In genomic region chr4:140645614-140646412, GRCh38 we compare ENCODE assay signal across 1 cellular context.
TF ChIP-seq lines count a peak whose summit lies in the region.

No MANE protein-coding gene starts in this region.

TF ChIP-seq in HepG2, 621 proteins besides CTCF, POLR2A, EP300 and RAD21 (continued from another document and continues in another):
- TF ChIP-seq ZNF251 (CRISPR knock-in tag; IDR thresholded peaks at IDR 0.05) = no peak
- no peak for TF ChIP-seq SIX4 (CRISPR knock-in tag; IDR thresholded peaks at IDR 0.05)
- TF ChIP-seq ZNF644 (CRISPR knock-in tag; IDR thresholded peaks at IDR 0.05; ENCODE audit: low read depth) = no peak
- no peak for TF ChIP-seq REPIN1 (CRISPR knock-in tag; IDR thresholded peaks at IDR 0.05; ENCODE audit: borderline replicate concordance, low read depth)
- no peak for TF ChIP-seq THAP7 (CRISPR knock-in tag; IDR thresholded peaks at IDR 0.05)
- TF ChIP-seq RBM22 (optimal IDR thresholded peaks at IDR 0.05; ENCODE audit: low read length) = no peak
- TF ChIP-seq GMEB1 (CRISPR knock-in tag; IDR thresholded peaks at IDR 0.05; ENCODE audit: borderline replicate concordance) = no peak
- no peak for TF ChIP-seq ZZZ3 (CRISPR knock-in tag; IDR thresholded peaks at IDR 0.05; ENCODE audit: borderline replicate concordance)
- no peak for TF ChIP-seq ZBTB49 (CRISPR knock-in tag; IDR thresholded peaks at IDR 0.05; ENCODE audit: borderline replicate concordance)
- no peak for TF ChIP-seq ZNF354B (CRISPR knock-in tag; IDR thresholded peaks at IDR 0.05)
- TF ChIP-seq ZHX2 (IDR thresholded peaks at IDR 0.05; ENCODE audit: low read depth) = no peak
- TF ChIP-seq ZHX2 (CRISPR knock-in tag; IDR thresholded peaks at IDR 0.05; ENCODE audit: borderline replicate concordance) = no peak
- TF ChIP-seq ZBTB42 (CRISPR knock-in tag; IDR thresholded peaks at IDR 0.05) = no peak
- TF ChIP-seq TFDP2 (CRISPR knock-in tag; IDR thresholded peaks at IDR 0.05) = no peak
- no peak for TF ChIP-seq ZNF280D (CRISPR knock-in tag; IDR thresholded peaks at IDR 0.05)
- TF ChIP-seq ZNF761 (CRISPR knock-in tag; conservative IDR thresholded peaks at IDR 0.05) = no peak
- no peak for TF ChIP-seq ZNF547 (CRISPR knock-in tag; IDR thresholded peaks at IDR 0.05)
- no peak for TF ChIP-seq ATF4 (CRISPR knock-in tag; IDR thresholded peaks at IDR 0.05)
- TF ChIP-seq ZBTB8A (CRISPR knock-in tag; IDR thresholded peaks at IDR 0.05; ENCODE audit: borderline replicate concordance, low read depth) = no peak
- TF ChIP-seq FOXA1 (IDR thresholded peaks at IDR 0.05) = no peak
- no peak; the same call in 1 of the 2 replicates for TF ChIP-seq FOXA1 (CRISPR knock-in tag; IDR thresholded peaks at IDR 0.05)
- TF ChIP-seq ZNF281 (CRISPR knock-in tag; IDR thresholded peaks at IDR 0.05; ENCODE audit: borderline replicate concordance) = no peak
- TF ChIP-seq ZNF30 (CRISPR knock-in tag; IDR thresholded peaks at IDR 0.05) = no peak
- TF ChIP-seq TAF1 (CRISPR knock-in tag; IDR thresholded peaks at IDR 0.05) = no peak
- no peak for TF ChIP-seq NFRKB (IDR thresholded peaks at IDR 0.05)
